22 cellular contexts compared by ENCODE assay signal in genomic region chr5:147290261-147290660, GRCh38. TPM values are rescaled to one million over a fixed set of nuclear protein-coding genes. Genes with fewer than 3 reads are reported as not detected.
DNase-seq lines count a peak whose midpoint lies in the region; ATAC-seq, FAIRE-seq and TF ChIP-seq lines count a peak whose summit lies in the region.
"Had no signal": no experiment of that assay in that cellular context is flagged by ENCODE, and none has a peak within 500 bp of the region (broad histone marks: within the 10 kb centered on the region; RNA-seq: fewer than 3 reads in every experiment).

No MANE protein-coding gene starts in this region.

- H3K4ac ChIP-seq in H1 (replicated peaks; ENCODE audit: insufficient read length, low read depth, low read length) = no peak overlapping the region

- no peak overlapping the region for H2AK5ac ChIP-seq in H1 (ENCODE audit: low read depth, low read length)

- no peak for TF ChIP-seq EP300 in H1 (IDR thresholded peaks at IDR 0.05; ENCODE audit: borderline replicate concordance in 1 of 2, low read depth in 2 of 2, low read length in 2 of 2)

- no peak overlapping the region for H3K18ac ChIP-seq in H1 (ENCODE audit: extremely low read depth, low read length)

- H4K20me1 ChIP-seq in H1 (replicated peaks in 1 of 2; ENCODE audit: control insufficient read depth in 1 of 2, insufficient read depth in 2 of 2, low read length in 2 of 2) = no peaks in the 10 kb centered on the region

- 0 out of 4 replicates have a peak overlapping the region, but pooled peaks of 1 of the 2 experiments have one; percentile 2 for H3K4me2 ChIP-seq in H1 (ENCODE audit: insufficient read depth in 1 of 2, low read depth in 2 of 2, low read length in 2 of 2)
- H3K4me2 ChIP-seq: smooth muscle cell had no signal

- H3K79me2 ChIP-seq in H1 (ENCODE audit: control insufficient read depth in 1 of 2, insufficient read depth in 2 of 2, low read length in 2 of 2) = no peaks in the 10 kb centered on the region

- no peak overlapping the region for H2BK5ac ChIP-seq in H1 (ENCODE audit: low read depth, low read length)

- no peak overlapping the region; a peak in 1 of 7 replicates for H3K9ac ChIP-seq in H1 (replicated peaks in 1 of 4; ENCODE audit: extremely low read depth in 1 of 4, low read depth in 3 of 4, low read length in 3 of 4)

- peaks cover 0 to 9% of the 10 kb centered on the region in 2 experiments; a peak in 2 of 4 replicates for H3K9me3 ChIP-seq in H1 (ENCODE audit: insufficient read depth in 2 of 2, low read depth in 1 of 2, low read length in 1 of 2)
- no peaks in the 10 kb centered on the region for H3K9me3 ChIP-seq in small intestine (ENCODE audit: control insufficient read depth, low read depth)
- peaks cover 0 to 31% (median 15%) of the 10 kb centered on the region in 8 donors for H3K9me3 ChIP-seq in spleen
- H3K9me3 ChIP-seq: BE2C, esophagus squamous epithelium had no signal

- H3K27ac ChIP-seq in H1 (ENCODE audit: low read depth, low read length) = no peak overlapping the region
- no peak overlapping the region for H3K27ac ChIP-seq in small intestine (ENCODE audit: low read depth in 1 of 2, low read length in 1 of 2)
- no peak overlapping the region for H3K27ac ChIP-seq in spleen
- H3K27ac ChIP-seq: esophagus squamous epithelium had no signal

- no peak overlapping the region for H3K4me3 ChIP-seq in H1 (ENCODE audit: extremely low read depth in 1 of 4, insufficient read depth in 2 of 4, low read depth in 3 of 4, low read length in 4 of 4)
- H3K4me3 ChIP-seq in small intestine (ENCODE audit: low read depth in 1 of 2, low read length in 2 of 2) = no peak overlapping the region
- no peak overlapping the region for H3K4me3 ChIP-seq in spleen
- H3K4me3 ChIP-seq: esophagus squamous epithelium, smooth muscle cell had no signal

- H3K79me1 ChIP-seq in H1 (ENCODE audit: low read depth, low read length) = no peaks in the 10 kb centered on the region

- DNase-seq in NCI-H1105 treated with DMSO at 0.1 percent for 48 hours (lab: John Stamatoyannopoulos, UW) (peak; percentile 26), NCI-H1105 (lab: John Stamatoyannopoulos, UW) (no peak), NCI-H2196 (lab: John Stamatoyannopoulos, UW; ENCODE audit: unreplicated experiment) (peak; percentile 64), H1 (ENCODE audit: low read depth in 1 of 2, low spot score in 2 of 2) (no peak), small intestine (peak; percentile 7), spleen (no peak)
- DNase-seq: 8988T; activated CD4-positive, alpha-beta T cell treated with anti-CD3 and anti-CD28 coated beads, Interleukin-2, amount 50 U/mL, for 48 hours; activated naive CD4-positive, alpha-beta T cell treated with Interleukin-2 at 50 U/mL for 16 hours; activated T-cell treated with anti-CD3 and anti-CD28 coated beads, Interleukin-2, amount 50 U/mL, for 1 hour; BE2C; effector CD4-positive, alpha-beta T cell; esophagus squamous epithelium; immature natural killer cell; naive thymus-derived CD8-positive, alpha-beta T cell; NCI-H187 treated with DMSO at 0.1 percent for 48 hours; stimulated activated CD8-positive, alpha-beta memory T cell treated with anti-CD3 and anti-CD28 coated beads, Interleukin-4, amount 100 ng/mL, for 48 hours had no signal

- H2BK12ac ChIP-seq in H1 (ENCODE audit: low read depth, low read length) = no peak overlapping the region

- no peak overlapping the region for H2BK15ac ChIP-seq in H1 (ENCODE audit: low read length)

- no peaks in the 10 kb centered on the region for H3K23me2 ChIP-seq in H1 (ENCODE audit: low read depth, low read length)

- TF ChIP-seq RAD21 in H1 (IDR thresholded peaks at IDR 0.05 in 1 of 2, conservative IDR thresholded peaks at IDR 0.05 in 1 of 2; ENCODE audit: low read depth in 2 of 2, low read length in 2 of 2) = no peak

- 43% methylated on average over 2 of the region's 2 CpGs; no CpG with 5 or more reads in 1 of the 2 experiments for WGBS in H1 (ENCODE audit: extremely low coverage in 1 of 2, insufficient coverage in 1 of 2, insufficient read length in 1 of 2, insufficient replicate concordance in 2 of 2, low coverage in 1 of 2, low lambda C conversion rate in 2 of 2, missing lambda C conversion rate in 1 of 2), 2 experiments
- WGBS in small intestine, 3 donors = 62 to 67% (median 63%) methylated on average over 2 of the region's 2 CpGs
- WGBS in spleen, 5 donors = 69 to 85% (median 77%) methylated on average over 2 of the region's 2 CpGs

- no peak for TF ChIP-seq CTCF in H1 (IDR thresholded peaks at IDR 0.05; ENCODE audit: control extremely low read depth in 1 of 3, insufficient read depth in 1 of 3, low read depth in 1 of 3, low read length in 3 of 3)
- no peak for TF ChIP-seq CTCF in spleen (IDR thresholded peaks at IDR 0.05 in 8 of 11, conservative IDR thresholded peaks at IDR 0.05 in 3 of 11)

- no peak overlapping the region for H3K23ac ChIP-seq in H1 (ENCODE audit: insufficient read length)

- no peak overlapping the region for H3K56ac ChIP-seq in H1 (replicated peaks; ENCODE audit: insufficient read length, low read depth, low read length)

- TF ChIP-seq POLR2A in H1 (IDR thresholded peaks at IDR 0.05; ENCODE audit: control extremely low read depth in 1 of 2, low read depth in 2 of 2, low read length in 2 of 2) = no peak
- no peak for TF ChIP-seq POLR2A in spleen (IDR thresholded peaks at IDR 0.05)

- no peak overlapping the region for H4K8ac ChIP-seq in H1 (ENCODE audit: extremely low read depth, insufficient read depth, low read length)

- no peak overlapping the region for H2AFZ ChIP-seq in H1 (ENCODE audit: low read length)

- FAIRE-seq in H1 (lab: Jason Lieb, UNC) (peak; percentile 52), small intestine (lab: Jason Lieb, UNC) (no peak)

- no peaks in the 10 kb centered on the region for H3K27me3 ChIP-seq in H1 (replicated peaks in 1 of 4; ENCODE audit: control insufficient read depth in 3 of 4, extremely low read depth in 1 of 4, insufficient read depth in 3 of 4, low read length in 3 of 4)
- H3K27me3 ChIP-seq in small intestine (ENCODE audit: control insufficient read depth in 2 of 2, insufficient read depth in 2 of 2, low read length in 2 of 2) = no peaks in the 10 kb centered on the region
- H3K27me3 ChIP-seq in spleen (replicated peaks in 1 of 7) = no peaks in the 10 kb centered on the region
- H3K27me3 ChIP-seq: BE2C, esophagus squamous epithelium had no signal

- POLR2A ChIA-PET in H1 (lab: Charles Lee; ENCODE audit: partially characterized antibody) = interaction anchor here (1.1 kb wide), 1 partner anchor 30 kb away, joined by 3 read pairs; no protein-coding TSS in a partner anchor

- H3K4me1 ChIP-seq in H1 (replicated peaks in 1 of 4; ENCODE audit: control insufficient read depth in 3 of 4, insufficient read depth in 4 of 4, low read length in 3 of 4) (peaks cover 0 to 14% (median 6%) of the 10 kb centered on the region in 4 experiments; a peak in 4 of 7 replicates), small intestine (ENCODE audit: control insufficient read depth in 2 of 2, insufficient read depth in 1 of 2, low read depth in 1 of 2, low read length in 1 of 2) (no peaks in the 10 kb centered on the region), spleen (no peaks in the 10 kb centered on the region)
- H3K4me1 ChIP-seq: BE2C, esophagus squamous epithelium had no signal

- no peak overlapping the region for H3K14ac ChIP-seq in H1 (ENCODE audit: insufficient read length)

- H4K5ac ChIP-seq in H1 (ENCODE audit: insufficient read length, low read depth, low read length) = no peak overlapping the region

- no peak overlapping the region for H2BK120ac ChIP-seq in H1 (replicated peaks; ENCODE audit: low read depth, low read length)

- no peaks in the 10 kb centered on the region; a peak in 1 of 8 replicates for H3K36me3 ChIP-seq in H1 (ENCODE audit: control insufficient read depth in 2 of 4, insufficient read depth in 4 of 4, low read length in 3 of 4)
- H3K36me3 ChIP-seq in small intestine (ENCODE audit: control insufficient read depth in 2 of 2, insufficient read depth in 2 of 2, low read length in 2 of 2) = no peaks in the 10 kb centered on the region
- H3K36me3 ChIP-seq in spleen = no peaks in the 10 kb centered on the region
- H3K36me3 ChIP-seq: BE2C, esophagus squamous epithelium had no signal

- H2BK20ac ChIP-seq in H1 (ENCODE audit: low read length) = no peak overlapping the region

- CTCF ChIA-PET in H1 (lab: Charles Lee; ENCODE audit: partially characterized antibody) = no interaction called here

- intact Hi-C loops in spleen (cut with DNase I; ENCODE audit: low total_unique reads) = no loop called here

- H4K91ac ChIP-seq in H1 (replicated peaks; ENCODE audit: insufficient read length, low read length) = no peak overlapping the region

- ATAC-seq in GM18858 (IDR thresholded peaks at IDR 0.05; ENCODE audit: unreplicated experiment) (no peak), HG03039 (IDR thresholded peaks at IDR 0.05; ENCODE audit: unreplicated experiment) (no peak)
- ATAC-seq: naive thymus-derived CD8-positive, alpha-beta T cell had no signal

TF ChIP-seq in H1, 55 proteins besides CTCF, POLR2A, EP300 and RAD21 (continues in another document):
- TF ChIP-seq TCF12 (IDR thresholded peaks at IDR 0.05; ENCODE audit: low read depth, low read length) = 0 out of 2 replicates have a peak, but pooled peaks have one; percentile 38
- TF ChIP-seq, protein P1, sequence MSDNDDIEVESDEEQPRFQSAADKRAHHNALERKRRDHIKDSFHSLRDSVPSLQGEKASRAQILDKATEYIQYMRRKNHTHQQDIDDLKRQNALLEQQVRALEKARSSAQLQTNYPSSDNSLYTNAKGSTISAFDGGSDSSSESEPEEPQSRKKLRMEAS (IDR thresholded peaks at IDR 0.05) = no peak

RNA-seq across cellular contexts. Expression of gene STK32A, which starts 55.4 kb away (rescaled TPM):
- 1.5 and 2.5 TPM in 2 replicates for total RNA-seq in H1 (2021; fragmentation: NEBNext Ultra II Directional; extraction: Animal tissue kit (Norgen Biotek cat#: 25700))
- polyA plus RNA-seq in H1 (2011; rRNA removed) (0.52 and 1.3 TPM in 2 replicates), small intestine (under 1 TPM in 2 of 3 donors, not detected in 1; 0.27 to 0.92 TPM), spleen (under 1 TPM; 0.15 to 0.42 (median 0.15) TPM)
- 0.81 TPM for polyA plus RNA-seq in H1 (2011; cell fraction: cytosol; rRNA removed)
- polyA plus RNA-seq in H1 (2011; cell fraction: nucleus; rRNA removed) = 1.5 TPM
- 0.99 to 1.7 TPM (median 1.4 TPM) in 4 replicates for polyA plus RNA-seq in H1 (2012, experiment 1 of 2)
- polyA plus RNA-seq in H1 (2012, experiment 2 of 2) = 0.07 TPM
- polyA plus RNA-seq in H1 (2013, experiment 1 of 2) = 0.93 TPM
- 1.3 TPM for polyA plus RNA-seq in H1 (2013, experiment 2 of 2)
- polyA minus RNA-seq in H1 (2011; rRNA and poly(A)+ RNA removed) = 3.5 and 6.0 TPM in 2 replicates
- 2.4 TPM for polyA minus RNA-seq in H1 (2011; cell fraction: cytosol; rRNA and poly(A)+ RNA removed)
- 11.8 TPM for polyA minus RNA-seq in H1 (2011; cell fraction: nucleus; rRNA and poly(A)+ RNA removed)
- total RNA-seq in spleen = 1 to 10 TPM in 4 of 7 donors, under 1 TPM in 3; 0.67 to 3.1 (median 1.0) TPM
- total RNA-seq: glomerular endothelial cell; naive thymus-derived CD8-positive, alpha-beta T cell; T-helper 1 cell treated with Interleukin-12 subunit alpha and Interleukin-12 subunit beta and Interleukin-4 antibody, amounts not matched to agents 30 ng/mL and 1 ng/mL, for 36 hours had no signal
- polyA plus RNA-seq: immature natural killer cell; naive thymus-derived CD8-positive, alpha-beta T cell had no signal

Comparison
In these comparisons a context has a peak if more than half of its experiments do, and no peak if none do; other contexts are left out.
1. DNase-seq: peak in NCI-H1105 treated with DMSO at 0.1 percent for 48 hours (single experiment), NCI-H2196 (single experiment) and small intestine (single experiment); none in NCI-H1105 (single experiment), H1 (0 of 2) and spleen (single experiment).